In genomic region chr17:5438716-5439445, GRCh38 we compare ENCODE assay signal across 1 cellular context.
A peak's percentile ranks its signal among the peaks of the same experiment; 100 is the strongest.
TF ChIP-seq lines count a peak whose summit lies in the region.

TSS of gene C1QBP (minus strand) at chr17:5439155. CDS start at chr17:5439073, 82 bp downstream.

TF ChIP-seq in K562, 482 proteins besides CTCF, POLR2A, EP300 and RAD21 (continued from another document and continues in another):
- peak in 1 of 2 experiments; percentile 34; a peak in 1 of 4 replicates for TF ChIP-seq ZMIZ1 (IDR thresholded peaks at IDR 0.05; ENCODE audit: low read depth in 2 of 2, low read length in 2 of 2)
- TF ChIP-seq SUPT5H (IDR thresholded peaks at IDR 0.05): peak; percentile 47; the same call in 1 of the 2 replicates
- no peak for TF ChIP-seq RREB1 (CRISPR knock-in tag; IDR thresholded peaks at IDR 0.05)
- TF ChIP-seq KDM5B (IDR thresholded peaks at IDR 0.05; ENCODE audit: insufficient replicate concordance, low read depth, low read length): peak; percentile 61
- no peak for TF ChIP-seq POLR2H (tag; IDR thresholded peaks at IDR 0.05; ENCODE audit: low read depth)
- TF ChIP-seq RNF2 (IDR thresholded peaks at IDR 0.05): peak; percentile 51; the same call in 1 of the 2 replicates
- TF ChIP-seq MYC (IDR thresholded peaks at IDR 0.05; ENCODE audit: low read depth, low read length): peak; percentile 96
- TF ChIP-seq MYC (CRISPR knock-in tag; IDR thresholded peaks at IDR 0.05; ENCODE audit: borderline replicate concordance, low read depth): no peak
- peak; percentile 79 for TF ChIP-seq ZFX (CRISPR knock-in tag; IDR thresholded peaks at IDR 0.05)
- peak; percentile 73 to 90 for TF ChIP-seq MNT (conservative IDR thresholded peaks at IDR 0.05)
- peak in 1 of 2 experiments; percentile 45; a peak in 1 of 4 replicates for TF ChIP-seq TBL1XR1 (IDR thresholded peaks at IDR 0.05; ENCODE audit: low read length in 2 of 2)
- no peak for TF ChIP-seq RBM34 (IDR thresholded peaks at IDR 0.05; ENCODE audit: borderline replicate concordance, insufficient read depth, low read length)
- TF ChIP-seq TBP (optimal IDR thresholded peaks at IDR 0.05; ENCODE audit: low read depth, low read length): peak; percentile 49
- TF ChIP-seq PHF20 (IDR thresholded peaks at IDR 0.05; ENCODE audit: partially characterized antibody): peak; percentile 63
- peak; percentile 49 for TF ChIP-seq SMC3 (conservative IDR thresholded peaks at IDR 0.05; ENCODE audit: insufficient read depth, low read depth, low read length)
- TF ChIP-seq HLTF (IDR thresholded peaks at IDR 0.05): no peak
- TF ChIP-seq NBN (IDR thresholded peaks at IDR 0.05; ENCODE audit: low read depth): no peak
- TF ChIP-seq RBM39 (optimal IDR thresholded peaks at IDR 0.05; ENCODE audit: low read depth, low read length): no peak
- peak; percentile 82 for TF ChIP-seq ELF1 (tag; IDR thresholded peaks at IDR 0.05)
- TF ChIP-seq ETV5 (CRISPR knock-in tag; IDR thresholded peaks at IDR 0.05; ENCODE audit: low read depth): peak; percentile 85
- no peak for TF ChIP-seq ZNF184 (CRISPR knock-in tag; IDR thresholded peaks at IDR 0.05)
- peak; percentile 40; the same call in 1 of the 2 replicates for TF ChIP-seq ZBTB33 (CRISPR knock-in tag; IDR thresholded peaks at IDR 0.05)
- TF ChIP-seq POLR2AphosphoS5 (IDR thresholded peaks at IDR 0.05; ENCODE audit: control insufficient read depth, insufficient read depth, low read depth, low read length): 0 out of 2 replicates have a peak, but pooled peaks have one; percentile 27
- TF ChIP-seq TFAM (CRISPR knock-in tag; conservative IDR thresholded peaks at IDR 0.05): no peak
- no peak for TF ChIP-seq ZEB2 (IDR thresholded peaks at IDR 0.05)
- no peak for TF ChIP-seq BMI1 (IDR thresholded peaks at IDR 0.05; ENCODE audit: low read length)
- TF ChIP-seq CHAMP1 (IDR thresholded peaks at IDR 0.05): no peak
- no peak for TF ChIP-seq ZNF655 (CRISPR knock-in tag; IDR thresholded peaks at IDR 0.05)
- peak; percentile 62; the same call in 1 of the 2 replicates for TF ChIP-seq ZNF592 (IDR thresholded peaks at IDR 0.05)
- TF ChIP-seq GABPB1 (CRISPR knock-in tag; IDR thresholded peaks at IDR 0.05): peak; percentile 86
- TF ChIP-seq MAZ (CRISPR knock-in tag; conservative IDR thresholded peaks at IDR 0.05 in 1 of 2, IDR thresholded peaks at IDR 0.05 in 1 of 2): peak; percentile 67 to 85
- TF ChIP-seq NR4A1 (CRISPR knock-in tag; IDR thresholded peaks at IDR 0.05): no peak
- TF ChIP-seq NR4A1 (tag; IDR thresholded peaks at IDR 0.05): no peak
- no peak for TF ChIP-seq IRF9 (tag; IDR thresholded peaks at IDR 0.05)
- TF ChIP-seq CHCHD3 (CRISPR knock-in tag; IDR thresholded peaks at IDR 0.05): no peak
